10 cellular contexts compared by ENCODE assay signal in the genomic region with DNA sequence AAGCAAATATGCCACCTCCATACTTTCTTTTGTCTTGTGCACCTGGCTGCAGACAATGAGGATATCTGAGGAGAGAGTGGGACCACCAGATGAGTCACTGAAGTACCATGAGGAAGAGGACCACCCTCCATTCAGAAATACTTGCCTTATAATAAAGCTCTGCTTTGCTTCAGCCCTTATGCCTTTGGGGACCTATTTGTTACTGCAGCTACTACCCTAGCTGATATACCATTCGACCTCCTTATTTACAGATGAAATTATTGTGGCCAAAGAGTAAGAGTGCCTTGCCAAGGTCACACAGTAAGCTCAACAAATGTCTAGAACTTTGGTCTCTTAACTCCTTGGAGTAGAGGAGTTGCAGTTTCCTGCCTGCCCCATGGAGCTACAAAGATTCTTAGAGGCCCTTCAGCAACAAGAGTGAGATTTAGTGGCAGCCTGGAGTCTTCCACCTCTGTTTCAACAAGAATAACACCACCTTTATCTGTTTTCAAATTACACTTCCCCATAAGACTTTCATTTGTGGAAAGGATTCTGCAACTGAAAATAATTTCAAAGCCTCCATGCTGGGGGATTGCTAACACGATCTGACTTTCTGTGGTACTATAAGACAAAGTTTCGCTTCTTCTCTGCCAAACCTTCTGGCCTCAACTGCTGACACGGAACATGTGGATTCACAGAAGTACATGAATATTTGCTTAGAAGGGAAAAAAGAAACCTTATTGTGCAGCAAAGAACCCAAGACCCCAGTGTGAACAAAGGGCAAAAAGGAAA. TPM values are rescaled to one million over a fixed set of nuclear protein-coding genes. Genes with fewer than 3 reads are reported as not detected.
A peak's percentile ranks its signal among the peaks of the same experiment; 100 is the strongest.
DNase-seq lines count a peak whose midpoint lies in the region; ATAC-seq and TF ChIP-seq lines count a peak whose summit lies in the region.
"Had no signal": no experiment of that assay in that cellular context is flagged by ENCODE, and none has a peak within 500 bp of the region (broad histone marks: within the 10 kb centered on the region; RNA-seq: fewer than 3 reads in every experiment).

No MANE protein-coding gene starts in this region.

- peak overlapping the region; percentile 1 for H3K4me3 ChIP-seq in thoracic aorta

- H3K27ac ChIP-seq in thoracic aorta: peak overlapping the region in 1 of 2 donors; percentile 88
- H3K27ac ChIP-seq: neutrophil had no signal

- H3K27me3 ChIP-seq in thoracic aorta (replicated peaks; ENCODE audit: insufficient read depth): no peaks in the 10 kb centered on the region

- no peaks in the 10 kb centered on the region for H3K9me3 ChIP-seq in thoracic aorta
- H3K9me3 ChIP-seq: neutrophil had no signal

- DNase-seq in NOMO-1 (lab: John Stamatoyannopoulos, UW; ENCODE audit: unreplicated experiment in 2 of 2): peak; percentile 68 to 86
- DNase-seq in thoracic aorta (ENCODE audit: low spot score): no peak
- no peak for DNase-seq in DMS153 treated with DMSO at 0.1 percent for 48 hours (lab: John Stamatoyannopoulos, UW; ENCODE audit: unreplicated experiment)
- no peak for DNase-seq in stimulated activated CD4-positive, alpha-beta T cell treated with anti-CD3 and anti-CD28 coated beads, Interleukin-1b, Interleukin-23, amount 100 ng/mL, for 48 hours
- DNase-seq: endodermal cell, HCEC 1CT had no signal

- no peaks in the 10 kb centered on the region for H3K36me3 ChIP-seq in thoracic aorta
- H3K36me3 ChIP-seq: neutrophil had no signal

- peaks cover 36 to 82% of the 10 kb centered on the region in 2 donors for H3K4me1 ChIP-seq in thoracic aorta (ENCODE audit: control insufficient read depth in 1 of 2, low read depth in 2 of 2)

- ATAC-seq in GM19035 (IDR thresholded peaks at IDR 0.05; ENCODE audit: unreplicated experiment) (peak; percentile 46), HG02678 (IDR thresholded peaks at IDR 0.05; ENCODE audit: unreplicated experiment) (peak; percentile 50), thoracic aorta (ENCODE audit: insufficient number of reproducible peaks, low FRiP score, low read depth) (no peak), HG03460 (IDR thresholded peaks at IDR 0.05; ENCODE audit: unreplicated experiment) (no peak)

- TF ChIP-seq CTCF in thoracic aorta (IDR thresholded peaks at IDR 0.05): no peak

RNA-seq across cellular contexts. Expression of a gene that starts 3.6 kb away (rescaled TPM):
- 10 to 100 TPM; 56.6 to 73.8 TPM for total RNA-seq in thoracic aorta
- total RNA-seq: endodermal cell had no signal

Comparison
In these comparisons a context has a peak if more than half of its experiments do, and no peak if none do; other contexts are left out.
1. ATAC-seq: peak in GM19035 (single experiment) and HG02678 (single experiment); none in thoracic aorta (single experiment) and HG03460 (single experiment).
2. DNase-seq: peak in NOMO-1 (2 of 2); none in thoracic aorta (single experiment), DMS153 treated with DMSO at 0.1 percent for 48 hours (single experiment) and stimulated activated CD4-positive, alpha-beta T cell treated with anti-CD3 and anti-CD28 coated beads, Interleukin-1b, Interleukin-23, amount 100 ng/mL, for 48 hours (single experiment).